22 cellular contexts compared by ENCODE assay signal in the genomic region with DNA sequence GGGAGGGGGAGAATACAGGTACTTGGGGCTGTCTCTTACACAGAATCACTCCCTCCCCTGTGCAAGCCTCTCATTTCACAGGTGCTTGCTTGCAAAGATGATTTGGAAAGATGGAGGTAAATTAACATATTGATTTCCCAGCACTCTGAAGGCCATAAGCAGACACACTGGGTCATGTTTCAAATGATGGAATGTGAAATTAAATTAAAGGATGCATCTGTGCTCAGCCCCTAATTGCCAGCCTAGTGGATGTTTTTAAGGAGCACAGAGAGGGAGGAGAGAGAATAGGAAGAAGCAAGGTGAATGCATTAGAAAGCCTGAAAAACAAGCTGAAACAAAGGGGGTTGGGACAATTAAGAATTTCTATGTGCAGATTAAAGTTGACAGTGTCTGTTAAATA.
"Had no signal": no experiment of that assay in that cellular context is flagged by ENCODE, and none has a peak within 500 bp of the region (broad histone marks: within the 10 kb centered on the region; RNA-seq: fewer than 3 reads in every experiment).

No MANE protein-coding gene starts in this region.

- H3K36me3 ChIP-seq: breast epithelium had no signal

- H3K4me3 ChIP-seq: breast epithelium, K562, SK-N-MC had no signal

- DNase-seq: activated CD4-positive, alpha-beta memory T cell treated with anti-CD3 and anti-CD28 coated beads, Interleukin-2, amount 10 ng/mL, durations not matched to agents 7 days and 5 days; activated CD4-positive, alpha-beta T cell treated with anti-CD3 and anti-CD28 coated beads, Interleukin-2, amount 10 ng/mL, durations not matched to agents 7 days and 5 days; activated CD4-positive, CD25-positive, alpha-beta regulatory T cell; activated CD8-positive, alpha-beta memory T cell treated with anti-CD3 and anti-CD28 coated beads, Interleukin-2, amount 50 U/mL, for 48 hours; activated effector memory CD4-positive, alpha-beta T cell treated with Interleukin-2 at 50 U/mL for 16 hours; activated naive CD4-positive, alpha-beta T cell; activated T-cell treated with anti-CD3 and anti-CD28 coated beads, Interleukin-2, amount 50 U/mL, for 1 hour; aorta; caudate nucleus; Karpas-422; NCI-H1694 treated with DMSO at 0.1 percent for 48 hours; NCI-H2081; NCI-H446; NCI-H748 treated with DMSO at 0.1 percent for 48 hours; SIG-M5; T-cell had no signal

- H3K27ac ChIP-seq: breast epithelium, SK-N-MC, VCaP had no signal

- H3K27me3 ChIP-seq: breast epithelium had no signal

- H3K4me3 Mint-ChIP-seq: activated CD4-positive, alpha-beta memory T cell treated with anti-CD3 and anti-CD28 coated beads, Interleukin-2, amount 10 ng/mL, durations not matched to agents 7 days and 5 days; activated CD4-positive, alpha-beta T cell treated with anti-CD3 and anti-CD28 coated beads, Interleukin-2, amount 10 ng/mL, durations not matched to agents 7 days and 5 days; activated naive CD4-positive, alpha-beta T cell treated with anti-CD3 and anti-CD28 coated beads, Interleukin-2, amount 50 U/mL, for 24 hours; activated T-helper 1 cell treated with anti-CD3 and anti-CD28 coated beads, Interleukin-12 subunit alpha, Interleukin-12 subunit beta, Interleukin-2, Interleukin-4 antibody, amounts not matched to agents 30 ng/mL and 10 ng/mL and 1 ng/mL, durations not matched to agents 14 hours and 24 hours and 36 hours; T-cell had no signal

- ATAC-seq: K562, T-cell had no signal

- H3K9me3 Mint-ChIP-seq: activated CD4-positive, alpha-beta memory T cell treated with anti-CD3 and anti-CD28 coated beads, Interleukin-2, amount 10 ng/mL, durations not matched to agents 7 days and 5 days; activated naive CD4-positive, alpha-beta T cell treated with anti-CD3 and anti-CD28 coated beads, Interleukin-2, amount 50 U/mL, for 24 hours; activated T-helper 1 cell treated with anti-CD3 and anti-CD28 coated beads, Interleukin-12 subunit alpha, Interleukin-12 subunit beta, Interleukin-2, Interleukin-4 antibody, amounts not matched to agents 30 ng/mL and 10 ng/mL and 1 ng/mL, durations not matched to agents 14 hours and 24 hours and 36 hours; T-cell had no signal

- H3K27ac Mint-ChIP-seq: activated CD4-positive, alpha-beta memory T cell treated with anti-CD3 and anti-CD28 coated beads, Interleukin-2, amount 10 ng/mL, durations not matched to agents 7 days and 5 days; activated CD4-positive, alpha-beta T cell treated with anti-CD3 and anti-CD28 coated beads, Interleukin-2, amount 10 ng/mL, durations not matched to agents 7 days and 5 days; activated naive CD4-positive, alpha-beta T cell treated with anti-CD3 and anti-CD28 coated beads, Interleukin-2, amount 50 U/mL, for 24 hours; activated T-helper 1 cell treated with anti-CD3 and anti-CD28 coated beads, Interleukin-12 subunit alpha, Interleukin-12 subunit beta, Interleukin-2, Interleukin-4 antibody, amounts not matched to agents 30 ng/mL and 10 ng/mL and 1 ng/mL, durations not matched to agents 14 hours and 24 hours and 36 hours; T-cell had no signal

- H3K9me3 ChIP-seq: breast epithelium had no signal

- H3K4me1 ChIP-seq: breast epithelium had no signal

- H3K27me3 Mint-ChIP-seq: activated naive CD4-positive, alpha-beta T cell treated with anti-CD3 and anti-CD28 coated beads, Interleukin-2, amount 50 U/mL, for 24 hours; T-cell had no signal

- H3K36me3 Mint-ChIP-seq: activated naive CD4-positive, alpha-beta T cell treated with anti-CD3 and anti-CD28 coated beads, Interleukin-2, amount 50 U/mL, for 24 hours; T-cell had no signal
